ENCODE assay signal across 9 cellular contexts in the genomic region with DNA sequence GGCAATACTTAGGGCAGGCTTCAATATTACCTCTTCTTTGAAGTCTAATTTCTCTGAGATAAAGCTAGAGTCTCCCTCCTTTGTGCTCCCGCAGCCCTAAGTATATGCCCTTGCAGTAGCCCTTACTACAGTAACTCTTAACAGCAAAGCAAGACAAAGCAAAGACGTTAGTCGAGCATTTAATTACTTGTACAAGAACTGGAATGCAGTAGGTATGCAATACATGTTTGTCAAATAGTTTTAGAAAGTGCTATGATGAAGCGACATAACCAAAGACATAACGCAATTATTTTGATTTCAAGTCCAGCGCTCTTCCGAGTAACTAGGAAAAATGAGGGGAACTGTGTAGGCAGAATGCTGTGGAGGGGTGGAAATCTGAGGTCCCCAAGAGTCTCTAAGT. TPM values are rescaled to one million over a fixed set of nuclear protein-coding genes. Genes with fewer than 3 reads are reported as not detected.
A peak's percentile ranks its signal among the peaks of the same experiment; 100 is the strongest.
DNase-seq lines count a peak whose midpoint lies in the region; ATAC-seq and TF ChIP-seq lines count a peak whose summit lies in the region.
"Had no signal": no experiment of that assay in that cellular context is flagged by ENCODE, and none has a peak within 500 bp of the region (broad histone marks: within the 10 kb centered on the region; RNA-seq: fewer than 3 reads in every experiment).

No MANE protein-coding gene starts in this region.

- H3F3A ChIP-seq in neural cell (ENCODE audit: insufficient read depth, low read length, poor library complexity, severe bottlenecking): no peaks in the 10 kb centered on the region

- no peaks in the 10 kb centered on the region for H4K20me1 ChIP-seq in KMS-11 (ENCODE audit: insufficient read depth)
- H4K20me1 ChIP-seq in neural cell (ENCODE audit: insufficient read depth): no peaks in the 10 kb centered on the region

- peaks cover 38% of the 10 kb centered on the region; the same call in 1 of the 2 replicates for H3K79me2 ChIP-seq in KMS-11 (ENCODE audit: insufficient read depth, low read depth)
- peaks cover 61% of the 10 kb centered on the region for H3K79me2 ChIP-seq in neural cell (replicated peaks; ENCODE audit: insufficient read depth, low read length)

- H3K27ac ChIP-seq in AG04450 (ENCODE audit: low read depth, low read length): peak overlapping the region; percentile 87
- no peak overlapping the region for H3K27ac ChIP-seq in KMS-11
- peak overlapping the region; percentile 94 for H3K27ac ChIP-seq in neural cell (ENCODE audit: low read length)

- POLR2A ChIA-PET in AG04450 (lab: Yijun Ruan, JAX): interaction anchor here (1.1 to 2.4 kb wide), 4 partner anchors 12 to 185 kb away, joined by 4 to 32 read pairs (median 4); a partner anchor contains a TSS

- no peak for TF ChIP-seq CTCF in AG04450 (IDR thresholded peaks at IDR 0.05; ENCODE audit: low read depth, low read length)
- no peak for TF ChIP-seq CTCF in KMS-11 (conservative IDR thresholded peaks at IDR 0.05; ENCODE audit: low read depth, low read length)
- TF ChIP-seq CTCF in neural cell (IDR thresholded peaks at IDR 0.05; ENCODE audit: poor library complexity, severe bottlenecking): no peak

- H2AFZ ChIP-seq in KMS-11 (ENCODE audit: low read depth) (no peak overlapping the region), neural cell (ENCODE audit: low read depth, low read length) (no peak overlapping the region)

- TF ChIP-seq RAD21 in neural cell (conservative IDR thresholded peaks at IDR 0.05): no peak

- peak overlapping the region; percentile 95 for H3K4me3 ChIP-seq in AG04450 (ENCODE audit: low read depth, low read length)
- no peak overlapping the region for H3K4me3 ChIP-seq in KMS-11 (IDR thresholded peaks at IDR 0.05; ENCODE audit: insufficient read depth, low read depth, low read length)
- H3K4me3 ChIP-seq in endocrine pancreas (ENCODE audit: control insufficient read depth, insufficient read depth, low read length): peak overlapping the region; percentile 95
- peak overlapping the region; percentile 98 for H3K4me3 ChIP-seq in neural cell (ENCODE audit: low read length)

- no peak overlapping the region for H3K9ac ChIP-seq in KMS-11
- H3K9ac ChIP-seq in endocrine pancreas (ENCODE audit: control insufficient read depth, insufficient read depth, low read length): peak overlapping the region; percentile 73
- peak overlapping the region; percentile 92 for H3K9ac ChIP-seq in neural cell (ENCODE audit: low read length)

- H3K36me3 ChIP-seq in KMS-11 (ENCODE audit: insufficient read depth) (no peaks in the 10 kb centered on the region), endocrine pancreas (ENCODE audit: control insufficient read depth, insufficient read depth, low read length) (no peaks in the 10 kb centered on the region), neural cell (ENCODE audit: insufficient read depth, low read length) (no peaks in the 10 kb centered on the region)

- DNase-seq in AG04450 (ENCODE audit: low read depth, low spot score): no peak
- DNase-seq in HT-29 (ENCODE audit: low spot score): no peak
- no peak for DNase-seq in activated naive CD8-positive, alpha-beta T cell treated with anti-CD3 and anti-CD28 coated beads for 36 hours
- DNase-seq in NCI-H2107 (lab: John Stamatoyannopoulos, UW): no peak

- no peak overlapping the region for H3K27ac Mint-ChIP-seq in activated naive CD8-positive, alpha-beta T cell treated with anti-CD3 and anti-CD28 coated beads for 36 hours

- ATAC-seq in GM21786 (IDR thresholded peaks at IDR 0.05; ENCODE audit: unreplicated experiment): no peak

- TF ChIP-seq EP300 in neural cell (conservative IDR thresholded peaks at IDR 0.05; ENCODE audit: poor library complexity, severe bottlenecking): no peak

- H3K4me2 ChIP-seq in KMS-11: peak overlapping the region; percentile 78
- H3K4me2 ChIP-seq in neural cell (ENCODE audit: low read length): peak overlapping the region; percentile 53

- no peaks in the 10 kb centered on the region for H3K9me2 ChIP-seq in neural cell (ENCODE audit: insufficient read depth, low read length)

- H3K9me3 Mint-ChIP-seq in activated naive CD8-positive, alpha-beta T cell treated with anti-CD3 and anti-CD28 coated beads for 36 hours: no peaks in the 10 kb centered on the region

- H3K27me3 Mint-ChIP-seq in activated naive CD8-positive, alpha-beta T cell treated with anti-CD3 and anti-CD28 coated beads for 36 hours: no peaks in the 10 kb centered on the region

- H3K4me3 Mint-ChIP-seq in activated naive CD8-positive, alpha-beta T cell treated with anti-CD3 and anti-CD28 coated beads for 36 hours: no peak overlapping the region

- peaks cover 21% of the 10 kb centered on the region for H3K4me1 ChIP-seq in KMS-11 (ENCODE audit: low read depth, poor library complexity, severe bottlenecking)
- H3K4me1 ChIP-seq in endocrine pancreas (ENCODE audit: control insufficient read depth, insufficient read depth, low read length): no peaks in the 10 kb centered on the region

- H3K9me3 ChIP-seq in AG04450 (ENCODE audit: control insufficient read depth, insufficient read depth, low read length): peaks cover 2% of the 10 kb centered on the region; the same call in 1 of the 2 replicates
- no peaks in the 10 kb centered on the region for H3K9me3 ChIP-seq in endocrine pancreas (ENCODE audit: control insufficient read depth, low read length)
- no peaks in the 10 kb centered on the region for H3K9me3 ChIP-seq in neural cell (ENCODE audit: low read length)

- CTCF ChIA-PET in AG04450 (lab: Charles Lee): interaction anchor here (0.5 to 2.1 kb wide), 5 partner anchors 11 to 308 kb away, joined by 3 to 14 read pairs (median 4); a partner anchor contains a TSS

- peaks cover 25% of the 10 kb centered on the region for H3K4me1 Mint-ChIP-seq in activated naive CD8-positive, alpha-beta T cell treated with anti-CD3 and anti-CD28 coated beads for 36 hours

- H3K36me3 Mint-ChIP-seq in activated naive CD8-positive, alpha-beta T cell treated with anti-CD3 and anti-CD28 coated beads for 36 hours: peaks cover 14% of the 10 kb centered on the region

- H3K27me3 ChIP-seq in AG04450 (ENCODE audit: control insufficient read depth, insufficient read depth, low read length) (no peaks in the 10 kb centered on the region), KMS-11 (ENCODE audit: insufficient read depth, low read depth) (no peaks in the 10 kb centered on the region), endocrine pancreas (ENCODE audit: control insufficient read depth, insufficient read depth, low read length) (no peaks in the 10 kb centered on the region), neural cell (ENCODE audit: insufficient read depth, low read depth, low read length) (no peaks in the 10 kb centered on the region)

TF ChIP-seq in neural cell, 6 proteins besides CTCF, POLR2A, EP300 and RAD21:
- TF ChIP-seq TAF1 (IDR thresholded peaks at IDR 0.05; ENCODE audit: low read depth) (peak; percentile 2), MXI1 (conservative IDR thresholded peaks at IDR 0.05; ENCODE audit: poor library complexity, severe bottlenecking) (no peak)

RNA-seq across cellular contexts. Expression of a gene that starts 1.6 kb away (rescaled TPM):
- polyA plus RNA-seq in AG04450 (2011; rRNA removed) (156 and 188 TPM in 2 replicates), neural cell (32.4 and 47.6 TPM in 2 replicates)
- polyA minus RNA-seq in AG04450 (2011; rRNA and poly(A)+ RNA removed): 171 and 210 TPM in 2 replicates
- polyA minus RNA-seq in neural cell: 23.5 and 25.6 TPM in 2 replicates
- total RNA-seq in HT-29 (2014; rRNA removed; shearing (Covaris generic)): 19.1 TPM in 2 replicates
- 10 to 100 TPM; 24.1 to 27.8 TPM for total RNA-seq in activated naive CD8-positive, alpha-beta T cell treated with anti-CD3 and anti-CD28 coated beads for 36 hours

RNA-seq across cellular contexts. Expression of a gene that starts 1.8 kb away (rescaled TPM):
- 5.4 and 6.4 TPM in 2 replicates for polyA plus RNA-seq in AG04450 (2011; rRNA removed)
- 1.1 and 1.8 TPM in 2 replicates for polyA minus RNA-seq in AG04450 (2011; rRNA and poly(A)+ RNA removed)
- polyA plus RNA-seq in neural cell: 10.2 and 26.7 TPM in 2 replicates
- polyA minus RNA-seq in neural cell: 17.4 and 23.6 TPM in 2 replicates
- 2.0 and 3.1 TPM in 2 replicates for total RNA-seq in HT-29 (2014; rRNA removed; shearing (Covaris generic))
- total RNA-seq in activated naive CD8-positive, alpha-beta T cell treated with anti-CD3 and anti-CD28 coated beads for 36 hours: 1 to 10 TPM; 6.9 to 7.2 TPM

RNA-seq across cellular contexts. Expression of a gene that starts 19.5 kb away (rescaled TPM):
- polyA plus RNA-seq in AG04450 (2011; rRNA removed) (0.04 TPM in 1 of 2 replicates, not detected in the other), neural cell (1.1 and 1.9 TPM in 2 replicates)
- not detected in 2 replicates for polyA minus RNA-seq in AG04450 (2011; rRNA and poly(A)+ RNA removed)
- 1.6 and 1.7 TPM in 2 replicates for polyA minus RNA-seq in neural cell
- 0.03 TPM in 1 of 2 replicates, not detected in the other for total RNA-seq in HT-29 (2014; rRNA removed; shearing (Covaris generic))
- under 1 TPM; 0.06 to 0.32 TPM for total RNA-seq in activated naive CD8-positive, alpha-beta T cell treated with anti-CD3 and anti-CD28 coated beads for 36 hours
- total RNA-seq: RPMI7951 had no signal

RNA-seq across cellular contexts. Expression of a gene that starts 25.2 kb away (rescaled TPM):
- polyA plus RNA-seq in AG04450 (2011; rRNA removed): not detected in 2 replicates
- not detected in 2 replicates for polyA minus RNA-seq in AG04450 (2011; rRNA and poly(A)+ RNA removed)
- polyA plus RNA-seq in neural cell: not detected in 2 replicates
- polyA minus RNA-seq in neural cell: not detected in 2 replicates
- not detected in 2 replicates for total RNA-seq in HT-29 (2014; rRNA removed; shearing (Covaris generic))
- not detected for total RNA-seq in activated naive CD8-positive, alpha-beta T cell treated with anti-CD3 and anti-CD28 coated beads for 36 hours
- total RNA-seq: RPMI7951 had no signal

RNA-seq across cellular contexts. Expression of a gene that starts 51.7 kb away (rescaled TPM):
- 16.1 and 18.2 TPM in 2 replicates for polyA plus RNA-seq in AG04450 (2011; rRNA removed)
- 11.7 and 14.2 TPM in 2 replicates for polyA minus RNA-seq in AG04450 (2011; rRNA and poly(A)+ RNA removed)
- 10.2 and 10.6 TPM in 2 replicates for polyA plus RNA-seq in neural cell
- 10.7 and 12.4 TPM in 2 replicates for polyA minus RNA-seq in neural cell
- total RNA-seq in HT-29 (2014; rRNA removed; shearing (Covaris generic)): 4.9 and 5.4 TPM in 2 replicates
- total RNA-seq in activated naive CD8-positive, alpha-beta T cell treated with anti-CD3 and anti-CD28 coated beads for 36 hours: 1 to 10 TPM; 3.1 to 3.2 TPM
